ENCODE assay signal across 8 cellular contexts in the genomic region with DNA sequence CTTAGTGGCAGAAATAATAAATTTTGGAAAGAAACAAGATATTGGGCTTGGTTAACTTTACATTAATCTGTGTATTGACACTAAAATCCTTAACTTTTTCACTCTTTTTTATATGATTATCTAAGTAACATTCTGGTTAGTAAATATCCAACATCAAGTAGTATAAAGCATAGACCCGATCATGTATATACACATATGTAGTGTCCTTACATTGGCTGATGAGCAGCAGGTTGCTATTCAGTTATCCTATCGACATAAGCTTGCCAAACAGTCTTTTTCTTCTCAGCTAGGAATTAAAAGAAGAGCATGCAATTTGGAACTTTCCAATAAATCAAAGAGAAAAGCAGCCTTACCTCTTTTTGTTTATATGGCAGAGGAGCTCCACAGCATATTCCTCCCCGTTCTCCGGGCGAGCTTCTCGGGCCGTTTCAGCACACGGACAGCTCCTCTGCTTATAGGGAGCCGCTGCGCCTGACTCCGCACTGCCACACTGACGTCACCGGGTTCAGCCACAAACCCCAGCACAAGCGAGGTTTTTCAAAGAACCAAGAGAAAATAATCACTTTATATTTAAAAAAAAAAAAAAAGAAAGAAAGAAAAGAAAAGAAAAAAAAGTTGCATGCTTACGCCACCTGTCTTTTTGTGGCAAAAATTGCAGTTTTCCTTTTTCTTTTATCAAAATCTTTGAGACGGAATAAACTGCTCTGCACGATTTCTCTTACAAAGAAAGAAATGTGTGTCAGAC. TPM values are rescaled to one million over a fixed set of nuclear protein-coding genes. Genes with fewer than 3 reads are reported as not detected.
DNase-seq lines count a peak whose midpoint lies in the region; ATAC-seq and TF ChIP-seq lines count a peak whose summit lies in the region.
"Had no signal": no experiment of that assay in that cellular context is flagged by ENCODE, and none has a peak within 500 bp of the region (broad histone marks: within the 10 kb centered on the region; RNA-seq: fewer than 3 reads in every experiment).

A gene with protein sequence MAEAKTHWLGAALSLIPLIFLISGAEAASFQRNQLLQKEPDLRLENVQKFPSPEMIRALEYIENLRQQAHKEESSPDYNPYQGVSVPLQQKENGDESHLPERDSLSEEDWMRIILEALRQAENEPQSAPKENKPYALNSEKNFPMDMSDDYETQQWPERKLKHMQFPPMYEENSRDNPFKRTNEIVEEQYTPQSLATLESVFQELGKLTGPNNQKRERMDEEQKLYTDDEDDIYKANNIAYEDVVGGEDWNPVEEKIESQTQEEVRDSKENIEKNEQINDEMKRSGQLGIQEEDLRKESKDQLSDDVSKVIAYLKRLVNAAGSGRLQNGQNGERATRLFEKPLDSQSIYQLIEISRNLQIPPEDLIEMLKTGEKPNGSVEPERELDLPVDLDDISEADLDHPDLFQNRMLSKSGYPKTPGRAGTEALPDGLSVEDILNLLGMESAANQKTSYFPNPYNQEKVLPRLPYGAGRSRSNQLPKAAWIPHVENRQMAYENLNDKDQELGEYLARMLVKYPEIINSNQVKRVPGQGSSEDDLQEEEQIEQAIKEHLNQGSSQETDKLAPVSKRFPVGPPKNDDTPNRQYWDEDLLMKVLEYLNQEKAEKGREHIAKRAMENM (minus strand): TSS at position 430 of the 745 bp plus-strand sequence. CDS start 3,079 bp downstream, outside the sequence.

- no peak within 1 kb of the TSS for H3K27ac Mint-ChIP-seq in stimulated activated effector memory CD8-positive, alpha-beta T cell treated with anti-CD3 and anti-CD28 coated beads, Interleukin-12 subunit alpha, Interleukin-12 subunit beta, amount 100 ng/mL, for 72 hours
- H3K27ac Mint-ChIP-seq: activated naive CD4-positive, alpha-beta T cell treated with anti-CD3 and anti-CD28 coated beads, Interleukin-2, amount 50 U/mL, for 24 hours had no signal

- H3K36me3 Mint-ChIP-seq in stimulated activated effector memory CD8-positive, alpha-beta T cell treated with anti-CD3 and anti-CD28 coated beads, Interleukin-12 subunit alpha, Interleukin-12 subunit beta, amount 100 ng/mL, for 72 hours, result no peaks in the 10 kb centered on the region
- H3K36me3 Mint-ChIP-seq: activated naive CD4-positive, alpha-beta T cell treated with anti-CD3 and anti-CD28 coated beads, Interleukin-2, amount 50 U/mL, for 24 hours had no signal

- peak; percentile 27 for TF ChIP-seq CTCF in GM12873 (IDR thresholded peaks at IDR 0.05; ENCODE audit: insufficient read depth, low read depth, low read length, missing control alignments)

- peak; percentile 81 for ATAC-seq in stimulated activated effector memory CD8-positive, alpha-beta T cell treated with anti-CD3 and anti-CD28 coated beads, Interleukin-12 subunit alpha, Interleukin-12 subunit beta, amount 100 ng/mL, for 72 hours

- CTCF ChIA-PET in HEK293T (lab: Yijun Ruan, JAX), result interaction anchor here (1.7 kb wide), 1 partner anchor 16 kb away, joined by 6 read pairs; no protein-coding TSS in a partner anchor

- H3K4me1 Mint-ChIP-seq in stimulated activated effector memory CD8-positive, alpha-beta T cell treated with anti-CD3 and anti-CD28 coated beads, Interleukin-12 subunit alpha, Interleukin-12 subunit beta, amount 100 ng/mL, for 72 hours, result no peaks in the 10 kb centered on the region
- H3K4me1 Mint-ChIP-seq: activated naive CD4-positive, alpha-beta T cell treated with anti-CD3 and anti-CD28 coated beads, Interleukin-2, amount 50 U/mL, for 24 hours had no signal

- peak; percentile 76 for DNase-seq in HEK293T (ENCODE audit: extremely low spot score)
- peak; percentile 59 to 92 (median 79) for DNase-seq in NCI-H1417 (lab: John Stamatoyannopoulos, UW)
- DNase-seq in SW480 (ENCODE audit: low spot score), result peak; percentile 58
- DNase-seq in ecto neural progenitor cell (ENCODE audit: low spot score), result peak; percentile 74
- peak; percentile 91 for DNase-seq in lung microvascular endothelial cell (ENCODE audit: low read depth in 2 of 2)
- no peak for DNase-seq in stimulated activated effector memory CD8-positive, alpha-beta T cell treated with anti-CD3 and anti-CD28 coated beads, Interleukin-12 subunit alpha, Interleukin-12 subunit beta, amount 100 ng/mL, for 72 hours (ENCODE audit: low spot score in 2 of 2)

- POLR2A ChIA-PET in HEK293T (lab: Yijun Ruan, JAX), result no interaction called here

- H3K4me3 Mint-ChIP-seq in stimulated activated effector memory CD8-positive, alpha-beta T cell treated with anti-CD3 and anti-CD28 coated beads, Interleukin-12 subunit alpha, Interleukin-12 subunit beta, amount 100 ng/mL, for 72 hours, result no peak within 1 kb of the TSS
- H3K4me3 Mint-ChIP-seq: activated naive CD4-positive, alpha-beta T cell treated with anti-CD3 and anti-CD28 coated beads, Interleukin-2, amount 50 U/mL, for 24 hours had no signal

- H3K9me3 Mint-ChIP-seq in stimulated activated effector memory CD8-positive, alpha-beta T cell treated with anti-CD3 and anti-CD28 coated beads, Interleukin-12 subunit alpha, Interleukin-12 subunit beta, amount 100 ng/mL, for 72 hours, result peaks cover 4% of the 10 kb centered on the region

TF ChIP-seq in HEK293T, 16 proteins besides CTCF, POLR2A, EP300 and RAD21:
- TF ChIP-seq SP1 (IDR thresholded peaks at IDR 0.05) (no peak), CTBP1 (IDR thresholded peaks at IDR 0.05; ENCODE audit: borderline replicate concordance) (no peak), FOXM1 (IDR thresholded peaks at IDR 0.05; ENCODE audit: borderline replicate concordance) (no peak), L3MBTL2 (conservative IDR thresholded peaks at IDR 0.05) (no peak), ZNF384 (IDR thresholded peaks at IDR 0.05) (no peak), NFRKB (IDR thresholded peaks at IDR 0.05) (no peak), FOXK2 (IDR thresholded peaks at IDR 0.05) (no peak), ELF4 (IDR thresholded peaks at IDR 0.05) (no peak), LEF1 (IDR thresholded peaks at IDR 0.05; ENCODE audit: borderline replicate concordance) (no peak), ARNT (IDR thresholded peaks at IDR 0.05) (no peak)

RNA-seq across cellular contexts. Expression of the gene that starts here (rescaled TPM):
- total RNA-seq in lung microvascular endothelial cell, result under 0.01 TPM in 1 of 2 replicates, not detected in the other

Comparison
In these comparisons a context has a peak if more than half of its experiments do, and no peak if none do; other contexts are left out.
1. Peak in DNase-seq in lung microvascular endothelial cell; RNA of the gene not detected or under 1 TPM.
2. DNase-seq: peak in HEK293T (single experiment), NCI-H1417 (3 of 3), SW480 (single experiment) and ecto neural progenitor cell (single experiment); none in stimulated activated effector memory CD8-positive, alpha-beta T cell treated with anti-CD3 and anti-CD28 coated beads, Interleukin-12 subunit alpha, Interleukin-12 subunit beta, amount 100 ng/mL, for 72 hours (0 of 2).